In genomic region chr5:78359831-78360673, GRCh38 we compare ENCODE assay signal across 8 cellular contexts. TPM values are rescaled to one million over a fixed set of nuclear protein-coding genes. Genes with fewer than 3 reads are reported as not detected.
DNase-seq lines count a peak whose midpoint lies in the region; ATAC-seq and TF ChIP-seq lines count a peak whose summit lies in the region.

A gene with protein sequence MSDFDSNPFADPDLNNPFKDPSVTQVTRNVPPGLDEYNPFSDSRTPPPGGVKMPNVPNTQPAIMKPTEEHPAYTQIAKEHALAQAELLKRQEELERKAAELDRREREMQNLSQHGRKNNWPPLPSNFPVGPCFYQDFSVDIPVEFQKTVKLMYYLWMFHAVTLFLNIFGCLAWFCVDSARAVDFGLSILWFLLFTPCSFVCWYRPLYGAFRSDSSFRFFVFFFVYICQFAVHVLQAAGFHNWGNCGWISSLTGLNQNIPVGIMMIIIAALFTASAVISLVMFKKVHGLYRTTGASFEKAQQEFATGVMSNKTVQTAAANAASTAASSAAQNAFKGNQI (plus strand): TSS chr5:78360617. CDS start chr5:78360672, 55 bp downstream.

- H3K9me3 Mint-ChIP-seq in CD4-positive, CD25-positive, alpha-beta regulatory T cell = peaks cover 0 to 2% (median 0%) of the 10 kb centered on the region in 7 donors

- H3K27me3 ChIP-seq in CD4-positive, CD25-positive, alpha-beta regulatory T cell (ENCODE audit: control insufficient read depth, insufficient read depth, low read length) = no peaks in the 10 kb centered on the region
- no peaks in the 10 kb centered on the region for H3K27me3 ChIP-seq in dorsolateral prefrontal cortex

- H3K27ac Mint-ChIP-seq in CD4-positive, CD25-positive, alpha-beta regulatory T cell = peak within 1 kb of the TSS; percentile 89 to 97 (median 95)

- no peaks in the 10 kb centered on the region for H3K36me3 ChIP-seq in CD4-positive, CD25-positive, alpha-beta regulatory T cell (ENCODE audit: control insufficient read depth, insufficient read depth, low read length)

- intact Hi-C loops in dorsolateral prefrontal cortex (cut with DNase I) (loop anchor here (1.0 to 10.0 kb wide), 5 partner anchors 66 to 868 kb away; partner anchors contain the start of genes AP3B1 (in 2 of the 2) and WDR41 (in 1 of the 2)), lower leg skin (cut with DNase I; ENCODE audit: low total_unique reads) (loop anchor here (2.0 kb wide), 1 partner anchor 65 kb away; the partner anchor contains the start of gene AP3B1)

- H3K36me3 Mint-ChIP-seq in CD4-positive, CD25-positive, alpha-beta regulatory T cell = no peaks in the 10 kb centered on the region

- H3K27me3 Mint-ChIP-seq in CD4-positive, CD25-positive, alpha-beta regulatory T cell = no peaks in the 10 kb centered on the region

- 0 to 1% methylated on average over 43 to 53 of the region's 79 CpGs for WGBS in lower leg skin, 2 donors

- peak within 1 kb of the TSS; percentile 86 for H3K4me3 ChIP-seq in CD4-positive, CD25-positive, alpha-beta regulatory T cell (ENCODE audit: low read depth, low read length)
- peak within 1 kb of the TSS; percentile 67 to 100 (median 97) for H3K4me3 ChIP-seq in dorsolateral prefrontal cortex
- H3K4me3 ChIP-seq in lower leg skin (ENCODE audit: low read depth, poor library complexity, severe bottlenecking) = peak within 1 kb of the TSS; percentile 93

- peak; percentile 85 to 87 for ATAC-seq in CD4-positive, CD25-positive, alpha-beta regulatory T cell (ENCODE audit: low read depth in 2 of 2)
- ATAC-seq in GM19372 (IDR thresholded peaks at IDR 0.05; ENCODE audit: low read depth, unreplicated experiment) (peak; percentile 75), HG03558 (IDR thresholded peaks at IDR 0.05; ENCODE audit: extremely low read depth, unreplicated experiment) (peak; percentile 55)

- H3K4me1 ChIP-seq in CD4-positive, CD25-positive, alpha-beta regulatory T cell (ENCODE audit: control insufficient read depth, insufficient read depth, low read length, poor library complexity, severe bottlenecking) = peaks cover 29% of the 10 kb centered on the region

- no peaks in the 10 kb centered on the region for H3K9me3 ChIP-seq in CD4-positive, CD25-positive, alpha-beta regulatory T cell (ENCODE audit: control insufficient read depth in 2 of 2, low read length in 2 of 2)

- peaks cover 36 to 69% (median 49%) of the 10 kb centered on the region in 4 donors for H3K4me1 Mint-ChIP-seq in CD4-positive, CD25-positive, alpha-beta regulatory T cell

- TF ChIP-seq CTCF in dorsolateral prefrontal cortex (IDR thresholded peaks at IDR 0.05 in 54 of 56, conservative IDR thresholded peaks at IDR 0.05 in 2 of 56; ENCODE audit: low read depth in 1 of 56, partially characterized antibody in 56 of 56) (peak in 42 of 56 donors; percentile 13 to 61 (median 37)), lower leg skin (IDR thresholded peaks at IDR 0.05) (no peak)

- H3K4me3 Mint-ChIP-seq in CD4-positive, CD25-positive, alpha-beta regulatory T cell = peak within 1 kb of the TSS; percentile 97 to 98 (median 98)

- peak within 1 kb of the TSS; percentile 83 for H3K27ac ChIP-seq in CD4-positive, CD25-positive, alpha-beta regulatory T cell (ENCODE audit: insufficient read depth, low read length, poor library complexity, severe bottlenecking)
- peak within 1 kb of the TSS; percentile 72 to 98 (median 91) for H3K27ac ChIP-seq in dorsolateral prefrontal cortex

- TF ChIP-seq POLR2A in lower leg skin (IDR thresholded peaks at IDR 0.05) = no peak

- DNase-seq in CD4-positive, CD25-positive, alpha-beta regulatory T cell = peak; percentile 83 to 94 (median 94)
- peak; percentile 94 for DNase-seq in NCI-H774 (lab: John Stamatoyannopoulos, UW)
- peak; percentile 93 to 95 for DNase-seq in activated CD4-positive, alpha-beta T cell treated with anti-CD3 and anti-CD28 coated beads, Interleukin-2, amount 50 U/mL, for 48 hours
- DNase-seq in dorsolateral prefrontal cortex = peak; percentile 78 to 93 (median 86)
- DNase-seq in lower leg skin (ENCODE audit: low spot score in 2 of 2) = peak; percentile 89 to 97
- peak; percentile 86 to 91 for DNase-seq in stimulated activated CD4-positive, alpha-beta T cell treated with anti-CD3 and anti-CD28 coated beads, Interleukin-4, amount 100 ng/mL, for 48 hours (ENCODE audit: low read depth in 2 of 2)

RNA-seq across cellular contexts. Expression of the gene that starts here (rescaled TPM):
- 22.1 TPM for total RNA-seq in CD4-positive, CD25-positive, alpha-beta regulatory T cell
- 10 to 100 TPM; 37.4 to 44.8 (median 42.7) TPM for polyA plus RNA-seq in CD4-positive, CD25-positive, alpha-beta regulatory T cell
- 100 to 1,000 TPM in 73 of 120 experiments, 10 to 100 TPM in 47; 54.8 to 153 (median 108) TPM for total RNA-seq in dorsolateral prefrontal cortex
- total RNA-seq in lower leg skin = 10 to 100 TPM; 28.3 to 33.1 (median 30.9) TPM

Comparison
In these comparisons a context has a peak if more than half of its experiments do, and no peak if none do; other contexts are left out.
1. Peak in every context shown above with its lines: DNase-seq, ATAC-seq, H3K4me3 ChIP-seq and H3K27ac ChIP-seq.
2. CTCF ChIP-seq: peak in dorsolateral prefrontal cortex (42 of 56); none in lower leg skin (0 of 3).